ENCODE assay signal across 23 cellular contexts in the genomic region with DNA sequence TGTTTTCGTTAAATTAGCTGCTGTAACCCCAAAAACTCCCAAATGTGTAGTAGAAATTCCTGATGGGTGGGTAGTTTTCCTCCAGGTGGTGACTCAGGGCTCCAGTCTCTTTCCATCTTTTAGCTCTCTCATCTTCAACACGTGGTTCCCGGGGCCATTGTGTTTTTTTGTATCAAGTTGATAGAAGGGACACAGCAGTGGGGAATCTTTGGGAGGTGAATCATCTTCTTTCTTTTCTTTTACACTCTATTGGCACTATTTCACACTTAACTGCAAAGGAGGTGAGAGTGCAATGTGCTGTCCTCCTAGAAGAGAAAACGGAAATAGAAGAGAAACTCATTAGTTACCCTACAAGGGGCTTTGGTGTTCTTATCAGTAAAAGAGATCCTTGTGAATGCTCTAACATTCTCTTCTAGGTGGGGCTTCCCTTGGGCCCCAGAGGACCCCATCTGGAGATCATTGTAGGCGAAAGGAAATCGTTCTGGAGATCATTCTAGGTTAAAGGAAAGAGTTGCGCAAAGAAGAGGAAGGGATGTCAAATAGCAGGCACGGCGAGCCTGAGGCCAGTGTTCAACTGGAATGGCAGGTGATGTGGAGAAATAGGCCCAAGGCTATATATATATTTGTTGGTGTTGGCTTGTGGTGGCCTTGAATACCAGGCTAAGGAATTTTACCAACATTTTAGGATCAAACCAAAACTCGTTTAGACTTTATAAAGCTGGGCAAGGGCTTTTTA.
"Had no signal": no experiment of that assay in that cellular context is flagged by ENCODE, and none has a peak within 500 bp of the region (broad histone marks: within the 10 kb centered on the region; RNA-seq: fewer than 3 reads in every experiment).

No MANE protein-coding gene starts in this region.

- H3K9me3 ChIP-seq: testis, upper lobe of left lung had no signal

- H3K27me3 ChIP-seq: hepatocyte, testis, upper lobe of left lung had no signal

- H3K79me2 ChIP-seq: hepatocyte had no signal

- ATAC-seq: activated CD8-positive, alpha-beta memory T cell treated with anti-CD3 and anti-CD28 coated beads, Interleukin-2, amount 10 ng/mL, durations not matched to agents 7 days and 5 days; effector memory CD8-positive, alpha-beta T cell; left colon; stimulated activated naive CD8-positive, alpha-beta T cell treated with anti-CD3 and anti-CD28 coated beads, Interleukin-15, amount 100 ng/mL, for 72 hours; WTC11 had no signal

- H2AFZ ChIP-seq: hepatocyte had no signal

- H3K36me3 ChIP-seq: upper lobe of left lung had no signal

- H3K4me3 ChIP-seq: hepatocyte, testis, upper lobe of left lung had no signal

- H3K27ac ChIP-seq: hepatocyte, testis had no signal

- DNase-seq: activated CD4-positive, alpha-beta memory T cell treated with anti-CD3 and anti-CD28 coated beads, Interleukin-2, amount 10 ng/mL, durations not matched to agents 7 days and 5 days; activated CD4-positive, alpha-beta T cell treated with anti-CD3 and anti-CD28 coated beads for 4 hours; activated CD8-positive, alpha-beta memory T cell treated with anti-CD3 and anti-CD28 coated beads, Interleukin-2, amount 10 ng/mL, durations not matched to agents 7 days and 5 days; activated naive CD4-positive, alpha-beta T cell; activated naive CD8-positive, alpha-beta T cell treated with anti-CD3 and anti-CD28 coated beads, Interleukin-2, amount 10 ng/mL, durations not matched to agents 7 days and 5 days; amygdala; effector memory CD8-positive, alpha-beta T cell; foreskin fibroblast; islet precursor cell; left colon; nephron progenitor cell; occipital lobe; posterior cingulate gyrus; retina; stimulated activated CD4-positive, alpha-beta T cell treated with anti-CD3 and anti-CD28 coated beads, Interleukin-12 subunit alpha, Interleukin-12 subunit beta, amount 100 ng/mL, for 4 hours; stimulated activated CD4-positive, alpha-beta T cell treated with anti-CD3 and anti-CD28 coated beads, Interleukin-2, amount 100 ng/mL, for 24 hours; stimulated activated naive CD8-positive, alpha-beta T cell treated with anti-CD3 and anti-CD28 coated beads, Interleukin-15, amount 100 ng/mL, for 72 hours; SW 1271; T-helper 2 cell; testis had no signal

- H3K4me2 ChIP-seq: hepatocyte had no signal
